In the genomic region with DNA sequence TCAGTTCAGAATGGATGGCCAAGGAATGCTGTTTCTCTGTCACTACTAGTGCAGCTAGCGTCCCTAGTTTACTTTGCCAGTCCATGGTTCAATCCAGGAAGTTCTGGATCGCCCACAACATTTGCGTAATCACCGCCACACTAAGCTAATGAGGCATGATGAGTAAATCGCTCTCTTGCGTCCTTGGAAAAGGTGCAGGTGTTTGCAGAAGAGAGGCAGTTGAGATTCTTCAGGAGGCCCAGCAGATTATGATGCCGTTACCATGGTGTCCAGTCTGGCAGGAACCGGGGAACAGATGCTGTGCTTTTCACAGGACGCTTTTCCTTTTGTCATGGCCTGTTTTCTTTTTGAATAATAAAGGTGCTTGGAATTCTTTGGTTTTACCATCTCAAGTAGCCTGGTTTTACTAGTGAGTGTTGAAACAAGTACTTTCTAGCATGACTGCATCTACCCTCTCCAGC, we compare ENCODE assay signal across 10 cellular contexts. TPM values are rescaled to one million over a fixed set of nuclear protein-coding genes. Genes with fewer than 3 reads are reported as not detected.
DNase-seq lines count a peak whose midpoint lies in the region; ATAC-seq and TF ChIP-seq lines count a peak whose summit lies in the region.
"Had no signal": no experiment of that assay in that cellular context is flagged by ENCODE, and none has a peak within 500 bp of the region (broad histone marks: within the 10 kb centered on the region; RNA-seq: fewer than 3 reads in every experiment).

No MANE protein-coding gene starts in this region.

- H3K9ac ChIP-seq in adipocyte (ENCODE audit: low read length), result no peak overlapping the region
- H3K9ac ChIP-seq: BLaER1 had no signal

- no peaks in the 10 kb centered on the region for H3K36me3 Mint-ChIP-seq in activated naive CD8-positive, alpha-beta T cell treated with anti-CD3 and anti-CD28 coated beads, Interleukin-2, amount 50 U/mL, for 24 hours (ENCODE audit: low read depth)
- H3K36me3 Mint-ChIP-seq in activated T-helper 2 cell treated with anti-CD3 and anti-CD28 coated beads, Interferon-gamma antibody, Interleukin-2, Interleukin-4, amounts not matched to agents 10 μg/mL and 5 μg/mL and 100 μg/mL, durations not matched to agents 14 hours and 24 hours and 36 hours (ENCODE audit: low read depth), result no peaks in the 10 kb centered on the region

- H3K9me3 Mint-ChIP-seq in activated naive CD8-positive, alpha-beta T cell treated with anti-CD3 and anti-CD28 coated beads, Interleukin-2, amount 50 U/mL, for 24 hours, result no peaks in the 10 kb centered on the region
- no peaks in the 10 kb centered on the region for H3K9me3 Mint-ChIP-seq in activated T-helper 2 cell treated with anti-CD3 and anti-CD28 coated beads, Interferon-gamma antibody, Interleukin-2, Interleukin-4, amounts not matched to agents 10 μg/mL and 5 μg/mL and 100 μg/mL, durations not matched to agents 14 hours and 24 hours and 36 hours

- H3K4me1 ChIP-seq in adipocyte (ENCODE audit: control insufficient read depth, insufficient read depth, low read length), result no peaks in the 10 kb centered on the region
- no peaks in the 10 kb centered on the region for H3K4me1 ChIP-seq in uterus
- H3K4me1 ChIP-seq: BLaER1 had no signal

- H3K4me3 ChIP-seq in adipocyte (ENCODE audit: low read length) (no peak overlapping the region), uterus (no peak overlapping the region)
- H3K4me3 ChIP-seq: BLaER1 had no signal

- TF ChIP-seq POLR2A in uterus (IDR thresholded peaks at IDR 0.05), result no peak

- no peak overlapping the region for H3K27ac Mint-ChIP-seq in activated naive CD8-positive, alpha-beta T cell treated with anti-CD3 and anti-CD28 coated beads, Interleukin-2, amount 50 U/mL, for 24 hours
- H3K27ac Mint-ChIP-seq in activated T-helper 2 cell treated with anti-CD3 and anti-CD28 coated beads, Interferon-gamma antibody, Interleukin-2, Interleukin-4, amounts not matched to agents 10 μg/mL and 5 μg/mL and 100 μg/mL, durations not matched to agents 14 hours and 24 hours and 36 hours, result no peak overlapping the region

- H3K4me1 Mint-ChIP-seq in activated naive CD8-positive, alpha-beta T cell treated with anti-CD3 and anti-CD28 coated beads, Interleukin-2, amount 50 U/mL, for 24 hours, result no peaks in the 10 kb centered on the region
- no peaks in the 10 kb centered on the region for H3K4me1 Mint-ChIP-seq in activated T-helper 2 cell treated with anti-CD3 and anti-CD28 coated beads, Interferon-gamma antibody, Interleukin-2, Interleukin-4, amounts not matched to agents 10 μg/mL and 5 μg/mL and 100 μg/mL, durations not matched to agents 14 hours and 24 hours and 36 hours (ENCODE audit: low read depth)

- H3K27me3 ChIP-seq in adipocyte (replicated peaks; ENCODE audit: control insufficient read depth, insufficient read depth, low read length) (peaks cover 7% of the 10 kb centered on the region), uterus (no peaks in the 10 kb centered on the region)
- H3K27me3 ChIP-seq: BLaER1 had no signal

- no peak overlapping the region for H3K27ac ChIP-seq in uterus
- H3K27ac ChIP-seq: BLaER1, VCaP had no signal

- H3K36me3 ChIP-seq in adipocyte (ENCODE audit: control insufficient read depth, insufficient read depth, low read length, severe bottlenecking) (no peaks in the 10 kb centered on the region), uterus (no peaks in the 10 kb centered on the region)
- H3K36me3 ChIP-seq: BLaER1 had no signal

- no peak overlapping the region for H3K4me3 Mint-ChIP-seq in activated naive CD8-positive, alpha-beta T cell treated with anti-CD3 and anti-CD28 coated beads, Interleukin-2, amount 50 U/mL, for 24 hours
- H3K4me3 Mint-ChIP-seq in activated T-helper 2 cell treated with anti-CD3 and anti-CD28 coated beads, Interferon-gamma antibody, Interleukin-2, Interleukin-4, amounts not matched to agents 10 μg/mL and 5 μg/mL and 100 μg/mL, durations not matched to agents 14 hours and 24 hours and 36 hours (ENCODE audit: low read depth), result no peak overlapping the region

- DNase-seq in COR-L47 (lab: John Stamatoyannopoulos, UW) (peak; percentile 96), NCI-H1436 treated with DMSO at 0.1 percent for 48 hours (lab: John Stamatoyannopoulos, UW) (peak; percentile 88), adipocyte (ENCODE audit: low read depth) (peak; percentile 50), iris pigment epithelial cell (ENCODE audit: low read depth) (peak; percentile 46), uterus (no peak)
- no peak for DNase-seq in activated naive CD8-positive, alpha-beta T cell treated with anti-CD3 and anti-CD28 coated beads, Interleukin-2, amount 50 U/mL, for 24 hours
- no peak for DNase-seq in activated T-helper 2 cell treated with anti-CD3 and anti-CD28 coated beads, Interferon-gamma antibody, Interleukin-2, Interleukin-4, amounts not matched to agents 10 μg/mL and 5 μg/mL and 100 μg/mL, durations not matched to agents 14 hours and 24 hours and 36 hours (ENCODE audit: low spot score)

- intact Hi-C loops in uterus (cut with DNase I; ENCODE audit: low total_unique reads), result no loop called here
- intact Hi-C loops in activated T-helper 2 cell treated with anti-CD3 and anti-CD28 coated beads, Interferon-gamma antibody, Interleukin-2, Interleukin-4, amounts not matched to agents 10 μg/mL and 5 μg/mL and 100 μg/mL, durations not matched to agents 14 hours and 24 hours and 36 hours (cut with micrococcal nuclease), result no loop called here

- no peak for TF ChIP-seq CTCF in uterus (IDR thresholded peaks at IDR 0.05)

- H3K9me3 ChIP-seq in adipocyte (ENCODE audit: control insufficient read depth, low read length) (no peaks in the 10 kb centered on the region), uterus (no peaks in the 10 kb centered on the region)
- H3K9me3 ChIP-seq: BLaER1 had no signal

- ATAC-seq in HG02571 (IDR thresholded peaks at IDR 0.05; ENCODE audit: unreplicated experiment), result no peak
- no peak for ATAC-seq in activated naive CD8-positive, alpha-beta T cell treated with anti-CD3 and anti-CD28 coated beads, Interleukin-2, amount 50 U/mL, for 24 hours

- peaks cover 18% of the 10 kb centered on the region for H3K27me3 Mint-ChIP-seq in activated naive CD8-positive, alpha-beta T cell treated with anti-CD3 and anti-CD28 coated beads, Interleukin-2, amount 50 U/mL, for 24 hours
- peaks cover 28% of the 10 kb centered on the region for H3K27me3 Mint-ChIP-seq in activated T-helper 2 cell treated with anti-CD3 and anti-CD28 coated beads, Interferon-gamma antibody, Interleukin-2, Interleukin-4, amounts not matched to agents 10 μg/mL and 5 μg/mL and 100 μg/mL, durations not matched to agents 14 hours and 24 hours and 36 hours (ENCODE audit: low read depth)

RNA-seq across cellular contexts. Expression of gene TPH2, which starts 9.0 kb away (rescaled TPM):
- total RNA-seq in uterus, result not detected
- total RNA-seq in activated T-helper 2 cell treated with anti-CD3 and anti-CD28 coated beads, Interferon-gamma antibody, Interleukin-2, Interleukin-4, amounts not matched to agents 10 μg/mL and 5 μg/mL and 100 μg/mL, durations not matched to agents 14 hours and 24 hours and 36 hours, result not detected in 2 replicates

Comparison
In these comparisons a context has a peak if more than half of its experiments do, and no peak if none do; other contexts are left out.
1. DNase-seq: peak in COR-L47 (single experiment), NCI-H1436 treated with DMSO at 0.1 percent for 48 hours (single experiment), adipocyte (single experiment) and iris pigment epithelial cell (single experiment); none in activated naive CD8-positive, alpha-beta T cell treated with anti-CD3 and anti-CD28 coated beads, Interleukin-2, amount 50 U/mL, for 24 hours (single experiment), uterus (0 of 2) and activated T-helper 2 cell treated with anti-CD3 and anti-CD28 coated beads, Interferon-gamma antibody, Interleukin-2, Interleukin-4, amounts not matched to agents 10 μg/mL and 5 μg/mL and 100 μg/mL, durations not matched to agents 14 hours and 24 hours and 36 hours (single experiment).